11 cellular contexts compared by ENCODE assay signal in genomic region chrX:1465261-1466231, GRCh38. TPM values are rescaled to one million over a fixed set of nuclear protein-coding genes. Genes with fewer than 3 reads are reported as not detected.
DNase-seq lines count a peak whose midpoint lies in the region; ATAC-seq and TF ChIP-seq lines count a peak whose summit lies in the region.
"Had no signal": no experiment of that assay in that cellular context is flagged by ENCODE, and none has a peak within 500 bp of the region (broad histone marks: within the 10 kb centered on the region; RNA-seq: fewer than 3 reads in every experiment).

No MANE protein-coding gene starts in this region.

- peaks cover 4% of the 10 kb centered on the region; the same call in 1 of the 2 replicates for H3K27me3 ChIP-seq in HAP-1 (ENCODE audit: low read depth)

- in situ Hi-C loops in HAP-1 (cut with MboI; ENCODE audit: low sequenced_read_pairs): loop anchor here (25.0 kb wide), 1 partner anchor 1347 kb away; no protein-coding TSS in a partner anchor

- H3K9me3 ChIP-seq in HAP-1: no peaks in the 10 kb centered on the region

- peaks cover 4% of the 10 kb centered on the region for H3K36me3 Mint-ChIP-seq in activated naive CD8-positive, alpha-beta T cell
- peaks cover 18% of the 10 kb centered on the region for H3K36me3 Mint-ChIP-seq in activated naive CD8-positive, alpha-beta T cell treated with anti-CD3 and anti-CD28 coated beads for 36 hours
- H3K36me3 Mint-ChIP-seq in immature natural killer cell: peaks cover 8 to 23% (median 17%) of the 10 kb centered on the region in 3 donors
- no peaks in the 10 kb centered on the region for H3K36me3 Mint-ChIP-seq in type B pancreatic cell

- ATAC-seq in GM21786 (IDR thresholded peaks at IDR 0.05; ENCODE audit: unreplicated experiment): no peak

- no peaks in the 10 kb centered on the region for H3K4me1 ChIP-seq in HAP-1

- no peak overlapping the region for H3K4me3 ChIP-seq in HAP-1

- H3K4me3 Mint-ChIP-seq in activated naive CD8-positive, alpha-beta T cell: peak overlapping the region; percentile 46
- no peak overlapping the region for H3K4me3 Mint-ChIP-seq in activated naive CD8-positive, alpha-beta T cell treated with anti-CD3 and anti-CD28 coated beads for 36 hours
- H3K4me3 Mint-ChIP-seq in immature natural killer cell (peak overlapping the region; percentile 89 to 98 (median 94)), type B pancreatic cell (no peak overlapping the region)

- H3K36me3 ChIP-seq in HAP-1 (replicated peaks): no peaks in the 10 kb centered on the region

- no peak for TF ChIP-seq CTCF in type B pancreatic cell (conservative IDR thresholded peaks at IDR 0.05)

- H3K27ac Mint-ChIP-seq in activated naive CD8-positive, alpha-beta T cell: peak overlapping the region; percentile 41
- H3K27ac Mint-ChIP-seq in activated naive CD8-positive, alpha-beta T cell treated with anti-CD3 and anti-CD28 coated beads for 36 hours: no peak overlapping the region
- H3K27ac Mint-ChIP-seq in immature natural killer cell: peak overlapping the region in 5 of 6 donors; percentile 98 to 100 (median 99)
- H3K27ac Mint-ChIP-seq in type B pancreatic cell: no peak overlapping the region

- no peaks in the 10 kb centered on the region for H3K9me3 Mint-ChIP-seq in activated naive CD8-positive, alpha-beta T cell (ENCODE audit: low read depth)
- H3K9me3 Mint-ChIP-seq in activated naive CD8-positive, alpha-beta T cell treated with anti-CD3 and anti-CD28 coated beads for 36 hours: no peaks in the 10 kb centered on the region
- H3K9me3 Mint-ChIP-seq in immature natural killer cell (peaks cover 0 to 2% (median 0%) of the 10 kb centered on the region in 6 donors), type B pancreatic cell (no peaks in the 10 kb centered on the region)

- peaks cover 80% of the 10 kb centered on the region for H3K4me1 Mint-ChIP-seq in activated naive CD8-positive, alpha-beta T cell (ENCODE audit: low read depth)
- peaks cover 67% of the 10 kb centered on the region for H3K4me1 Mint-ChIP-seq in activated naive CD8-positive, alpha-beta T cell treated with anti-CD3 and anti-CD28 coated beads for 36 hours
- H3K4me1 Mint-ChIP-seq in immature natural killer cell (peaks cover 82 to 83% of the 10 kb centered on the region in 2 donors), type B pancreatic cell (ENCODE audit: unreplicated experiment) (no peaks in the 10 kb centered on the region)

- DNase-seq in activated naive CD8-positive, alpha-beta T cell treated with anti-CD3 and anti-CD28 coated beads for 36 hours: no peak
- DNase-seq in activated CD8-positive, alpha-beta memory T cell treated with anti-CD3 and anti-CD28 coated beads, Interleukin-2, amount 50 U/mL, for 4 hours: peak; percentile 16
- DNase-seq in immature natural killer cell (no peak), type B pancreatic cell (ENCODE audit: extremely low spot score, unreplicated experiment) (peak; percentile 57), HAP-1 (ENCODE audit: low spot score in 2 of 2) (no peak), DMS79 (lab: John Stamatoyannopoulos, UW) (no peak)
- DNase-seq: HCEC 1CT, mesendoderm, NCI-H69 had no signal

- no peaks in the 10 kb centered on the region for H3K27me3 Mint-ChIP-seq in activated naive CD8-positive, alpha-beta T cell
- H3K27me3 Mint-ChIP-seq in activated naive CD8-positive, alpha-beta T cell treated with anti-CD3 and anti-CD28 coated beads for 36 hours: no peaks in the 10 kb centered on the region
- H3K27me3 Mint-ChIP-seq in immature natural killer cell (ENCODE audit: low read depth in 3 of 3) (peaks cover 41 to 73% (median 58%) of the 10 kb centered on the region in 3 donors), type B pancreatic cell (peaks cover 19% of the 10 kb centered on the region)

RNA-seq across cellular contexts. Expression of gene ASMTL, which starts 12.8 kb away (rescaled TPM):
- total RNA-seq in activated naive CD8-positive, alpha-beta T cell treated with anti-CD3 and anti-CD28 coated beads for 36 hours: 10 to 100 TPM; 29.4 to 30.5 TPM
- 10 to 100 TPM; 58.1 to 68.6 (median 67.1) TPM for polyA plus RNA-seq in immature natural killer cell
- total RNA-seq in type B pancreatic cell (ENCODE audit: low replicate concordance): 20.2 and 31.5 TPM in 2 replicates

Comparison
In these comparisons a context has a peak if more than half of its experiments do, and no peak if none do; other contexts are left out.
1. H3K27ac Mint-ChIP-seq: peak in activated naive CD8-positive, alpha-beta T cell (single experiment) and immature natural killer cell (5 of 6); none in activated naive CD8-positive, alpha-beta T cell treated with anti-CD3 and anti-CD28 coated beads for 36 hours (single experiment) and type B pancreatic cell (single experiment).
2. H3K4me3 Mint-ChIP-seq: peak in activated naive CD8-positive, alpha-beta T cell (single experiment) and immature natural killer cell (5 of 5); none in activated naive CD8-positive, alpha-beta T cell treated with anti-CD3 and anti-CD28 coated beads for 36 hours (single experiment) and type B pancreatic cell (single experiment).
3. DNase-seq: peak in activated CD8-positive, alpha-beta memory T cell treated with anti-CD3 and anti-CD28 coated beads, Interleukin-2, amount 50 U/mL, for 4 hours (single experiment) and type B pancreatic cell (single experiment); none in activated naive CD8-positive, alpha-beta T cell treated with anti-CD3 and anti-CD28 coated beads for 36 hours (single experiment), immature natural killer cell (0 of 3), HAP-1 (0 of 2) and DMS79 (single experiment).